1 cellular context compared by ENCODE assay signal in the genomic region with DNA sequence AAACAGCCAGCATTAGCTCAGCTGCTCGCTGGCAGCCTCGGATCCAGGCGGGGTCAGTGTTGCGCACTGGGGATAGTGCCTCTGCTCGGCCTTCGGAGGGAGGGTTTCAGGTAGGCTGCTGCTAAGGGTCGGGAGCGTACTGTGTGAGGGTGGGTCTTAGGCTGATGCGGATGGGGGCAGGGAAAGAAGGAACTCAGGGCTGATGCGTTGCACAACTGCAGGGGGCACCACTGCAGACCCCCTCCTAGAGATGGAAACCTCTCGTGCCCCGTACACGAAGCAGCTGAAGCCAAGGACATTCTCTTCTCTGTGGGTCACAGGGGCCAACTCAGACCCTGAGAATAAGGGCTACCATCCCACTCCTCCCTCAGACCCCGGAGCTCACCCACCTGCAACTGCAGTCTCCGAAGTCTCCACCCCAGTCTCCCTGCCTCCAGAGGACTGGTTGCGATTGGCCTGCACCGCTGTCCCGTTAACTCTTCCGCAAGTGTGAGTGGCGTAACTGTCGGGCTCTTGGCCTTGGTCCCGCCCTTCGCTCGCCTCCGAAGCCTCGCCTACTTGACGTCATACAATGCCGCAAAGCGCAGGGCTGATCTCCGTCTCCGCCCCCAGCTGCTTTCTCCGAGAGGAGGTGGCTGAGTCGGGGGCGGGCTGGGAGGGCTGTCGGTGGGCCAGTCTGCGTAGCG.
A peak's percentile ranks its signal among the peaks of the same experiment; 100 is the strongest.
TF ChIP-seq lines count a peak whose summit lies in the region.

A gene with protein sequence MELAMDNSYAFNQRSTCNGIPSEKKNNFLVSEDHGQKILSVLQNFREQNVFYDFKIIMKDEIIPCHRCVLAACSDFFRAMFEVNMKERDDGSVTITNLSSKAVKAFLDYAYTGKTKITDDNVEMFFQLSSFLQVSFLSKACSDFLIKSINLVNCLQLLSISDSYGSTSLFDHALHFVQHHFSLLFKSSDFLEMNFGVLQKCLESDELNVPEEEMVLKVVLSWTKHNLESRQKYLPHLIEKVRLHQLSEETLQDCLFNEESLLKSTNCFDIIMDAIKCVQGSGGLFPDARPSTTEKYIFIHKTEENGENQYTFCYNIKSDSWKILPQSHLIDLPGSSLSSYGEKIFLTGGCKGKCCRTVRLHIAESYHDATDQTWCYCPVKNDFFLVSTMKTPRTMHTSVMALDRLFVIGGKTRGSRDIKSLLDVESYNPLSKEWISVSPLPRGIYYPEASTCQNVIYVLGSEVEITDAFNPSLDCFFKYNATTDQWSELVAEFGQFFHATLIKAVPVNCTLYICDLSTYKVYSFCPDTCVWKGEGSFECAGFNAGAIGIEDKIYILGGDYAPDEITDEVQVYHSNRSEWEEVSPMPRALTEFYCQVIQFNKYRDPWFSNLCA (minus strand): TSS at position 425 of the 686 bp plus-strand sequence. CDS start 18,250 bp downstream, outside the sequence.

TF ChIP-seq in K562, 482 proteins besides CTCF, POLR2A, EP300 and RAD21 (continued from another document and continues in another):
- peak; percentile 42; the same call in 1 of the 2 replicates for TF ChIP-seq NKRF (IDR thresholded peaks at IDR 0.05; ENCODE audit: borderline replicate concordance)
- TF ChIP-seq, protein P1, sequence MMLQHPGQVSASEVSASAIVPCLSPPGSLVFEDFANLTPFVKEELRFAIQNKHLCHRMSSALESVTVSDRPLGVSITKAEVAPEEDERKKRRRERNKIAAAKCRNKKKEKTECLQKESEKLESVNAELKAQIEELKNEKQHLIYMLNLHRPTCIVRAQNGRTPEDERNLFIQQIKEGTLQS (IDR thresholded peaks at IDR 0.05), result peak; percentile 41
- TF ChIP-seq, protein P1 (CRISPR knock-in tag; conservative IDR thresholded peaks at IDR 0.05), result no peak
- no peak for TF ChIP-seq BRCA1 (IDR thresholded peaks at IDR 0.05)
- no peak for TF ChIP-seq BRCA1 (CRISPR knock-in tag; IDR thresholded peaks at IDR 0.05)
- TF ChIP-seq ZNF239 (CRISPR knock-in tag; IDR thresholded peaks at IDR 0.05), result no peak
- TF ChIP-seq MED1 (CRISPR knock-in tag; IDR thresholded peaks at IDR 0.05; ENCODE audit: borderline replicate concordance), result no peak
- TF ChIP-seq ZNF23 (CRISPR knock-in tag; IDR thresholded peaks at IDR 0.05), result no peak
- TF ChIP-seq, protein P2, sequence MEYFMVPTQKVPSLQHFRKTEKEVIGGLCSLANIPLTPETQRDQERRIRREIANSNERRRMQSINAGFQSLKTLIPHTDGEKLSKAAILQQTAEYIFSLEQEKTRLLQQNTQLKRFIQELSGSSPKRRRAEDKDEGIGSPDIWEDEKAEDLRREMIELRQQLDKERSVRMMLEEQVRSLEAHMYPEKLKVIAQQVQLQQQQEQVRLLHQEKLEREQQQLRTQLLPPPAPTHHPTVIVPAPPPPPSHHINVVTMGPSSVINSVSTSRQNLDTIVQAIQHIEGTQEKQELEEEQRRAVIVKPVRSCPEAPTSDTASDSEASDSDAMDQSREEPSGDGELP (CRISPR knock-in tag; IDR thresholded peaks at IDR 0.05; ENCODE audit: borderline replicate concordance), result peak; percentile 86
- peak; percentile 53; the same call in 1 of the 2 replicates for TF ChIP-seq ZEB2 (IDR thresholded peaks at IDR 0.05)
- TF ChIP-seq WHSC1 (IDR thresholded peaks at IDR 0.05; ENCODE audit: low read length), result no peak
- peak; percentile 58; the same call in 1 of the 2 replicates for TF ChIP-seq PHF8 (IDR thresholded peaks at IDR 0.05; ENCODE audit: borderline replicate concordance, low read length)
- TF ChIP-seq TCF15 (CRISPR knock-in tag; IDR thresholded peaks at IDR 0.05), result no peak
- TF ChIP-seq EWSR1 (IDR thresholded peaks at IDR 0.05; ENCODE audit: borderline replicate concordance, low read depth, partially characterized antibody), result no peak
- TF ChIP-seq TEAD4 (IDR thresholded peaks at IDR 0.05; ENCODE audit: low read length), result no peak; the same call in 1 of the 2 replicates
- no peak for TF ChIP-seq TEAD4 (CRISPR knock-in tag; IDR thresholded peaks at IDR 0.05; ENCODE audit: borderline replicate concordance)
- TF ChIP-seq PKNOX1 (IDR thresholded peaks at IDR 0.05), result peak; percentile 99
- TF ChIP-seq TGIF2 (CRISPR knock-in tag; IDR thresholded peaks at IDR 0.05), result no peak
- peak; percentile 62; the same call in 1 of the 2 replicates for TF ChIP-seq MTA1 (IDR thresholded peaks at IDR 0.05; ENCODE audit: borderline replicate concordance)
- TF ChIP-seq NBN (IDR thresholded peaks at IDR 0.05; ENCODE audit: low read depth), result peak; percentile 85
- TF ChIP-seq MYC (IDR thresholded peaks at IDR 0.05; ENCODE audit: low read depth, low read length), result peak; percentile 16; the same call in 1 of the 2 replicates
- no peak for TF ChIP-seq MYC (CRISPR knock-in tag; IDR thresholded peaks at IDR 0.05; ENCODE audit: borderline replicate concordance, low read depth)
- no peak for TF ChIP-seq ZNF766 (CRISPR knock-in tag; conservative IDR thresholded peaks at IDR 0.05)
- TF ChIP-seq FOS (IDR thresholded peaks at IDR 0.05; ENCODE audit: extremely low read depth, insufficient read length), result peak; percentile 84
- no peak for TF ChIP-seq STAT5B (CRISPR knock-in tag; IDR thresholded peaks at IDR 0.05)
- TF ChIP-seq, protein P3, sequence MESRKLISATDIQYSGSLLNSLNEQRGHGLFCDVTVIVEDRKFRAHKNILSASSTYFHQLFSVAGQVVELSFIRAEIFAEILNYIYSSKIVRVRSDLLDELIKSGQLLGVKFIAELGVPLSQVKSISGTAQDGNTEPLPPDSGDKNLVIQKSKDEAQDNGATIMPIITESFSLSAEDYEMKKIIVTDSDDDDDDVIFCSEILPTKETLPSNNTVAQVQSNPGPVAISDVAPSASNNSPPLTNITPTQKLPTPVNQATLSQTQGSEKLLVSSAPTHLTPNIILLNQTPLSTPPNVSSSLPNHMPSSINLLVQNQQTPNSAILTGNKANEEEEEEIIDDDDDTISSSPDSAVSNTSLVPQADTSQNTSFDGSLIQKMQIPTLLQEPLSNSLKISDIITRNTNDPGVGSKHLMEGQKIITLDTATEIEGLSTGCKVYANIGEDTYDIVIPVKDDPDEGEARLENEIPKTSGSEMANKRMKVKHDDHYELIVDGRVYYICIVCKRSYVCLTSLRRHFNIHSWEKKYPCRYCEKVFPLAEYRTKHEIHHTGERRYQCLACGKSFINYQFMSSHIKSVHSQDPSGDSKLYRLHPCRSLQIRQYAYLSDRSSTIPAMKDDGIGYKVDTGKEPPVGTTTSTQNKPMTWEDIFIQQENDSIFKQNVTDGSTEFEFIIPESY (CRISPR knock-in tag; IDR thresholded peaks at IDR 0.05), result peak; percentile 10; the same call in 1 of the 2 replicates
- no peak for TF ChIP-seq NCOR1 (IDR thresholded peaks at IDR 0.05)
- TF ChIP-seq MTA3 (IDR thresholded peaks at IDR 0.05; ENCODE audit: borderline replicate concordance), result peak; percentile 67; the same call in 1 of the 2 replicates
- no peak; the same call in 1 of the 2 replicates for TF ChIP-seq RBFOX2 (IDR thresholded peaks at IDR 0.05; ENCODE audit: low read depth, low read length)
- TF ChIP-seq, protein P4, sequence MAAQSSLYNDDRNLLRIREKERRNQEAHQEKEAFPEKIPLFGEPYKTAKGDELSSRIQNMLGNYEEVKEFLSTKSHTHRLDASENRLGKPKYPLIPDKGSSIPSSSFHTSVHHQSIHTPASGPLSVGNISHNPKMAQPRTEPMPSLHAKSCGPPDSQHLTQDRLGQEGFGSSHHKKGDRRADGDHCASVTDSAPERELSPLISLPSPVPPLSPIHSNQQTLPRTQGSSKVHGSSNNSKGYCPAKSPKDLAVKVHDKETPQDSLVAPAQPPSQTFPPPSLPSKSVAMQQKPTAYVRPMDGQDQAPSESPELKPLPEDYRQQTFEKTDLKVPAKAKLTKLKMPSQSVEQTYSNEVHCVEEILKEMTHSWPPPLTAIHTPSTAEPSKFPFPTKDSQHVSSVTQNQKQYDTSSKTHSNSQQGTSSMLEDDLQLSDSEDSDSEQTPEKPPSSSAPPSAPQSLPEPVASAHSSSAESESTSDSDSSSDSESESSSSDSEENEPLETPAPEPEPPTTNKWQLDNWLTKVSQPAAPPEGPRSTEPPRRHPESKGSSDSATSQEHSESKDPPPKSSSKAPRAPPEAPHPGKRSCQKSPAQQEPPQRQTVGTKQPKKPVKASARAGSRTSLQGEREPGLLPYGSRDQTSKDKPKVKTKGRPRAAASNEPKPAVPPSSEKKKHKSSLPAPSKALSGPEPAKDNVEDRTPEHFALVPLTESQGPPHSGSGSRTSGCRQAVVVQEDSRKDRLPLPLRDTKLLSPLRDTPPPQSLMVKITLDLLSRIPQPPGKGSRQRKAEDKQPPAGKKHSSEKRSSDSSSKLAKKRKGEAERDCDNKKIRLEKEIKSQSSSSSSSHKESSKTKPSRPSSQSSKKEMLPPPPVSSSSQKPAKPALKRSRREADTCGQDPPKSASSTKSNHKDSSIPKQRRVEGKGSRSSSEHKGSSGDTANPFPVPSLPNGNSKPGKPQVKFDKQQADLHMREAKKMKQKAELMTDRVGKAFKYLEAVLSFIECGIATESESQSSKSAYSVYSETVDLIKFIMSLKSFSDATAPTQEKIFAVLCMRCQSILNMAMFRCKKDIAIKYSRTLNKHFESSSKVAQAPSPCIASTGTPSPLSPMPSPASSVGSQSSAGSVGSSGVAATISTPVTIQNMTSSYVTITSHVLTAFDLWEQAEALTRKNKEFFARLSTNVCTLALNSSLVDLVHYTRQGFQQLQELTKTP (IDR thresholded peaks at IDR 0.05; ENCODE audit: low read depth in 1 of 2, partially characterized antibody in 2 of 2), result peak in 1 of 2 experiments; percentile 51
- no peak for TF ChIP-seq BRF1 (IDR thresholded peaks at IDR 0.05; ENCODE audit: borderline replicate concordance, extremely low read depth, insufficient read length)
- TF ChIP-seq RBM25 (IDR thresholded peaks at IDR 0.05; ENCODE audit: low read depth, low read length, severe bottlenecking), result peak; percentile 29
- peak in 1 of 2 experiments; percentile 52; a peak in 1 of 4 replicates for TF ChIP-seq SRF (CRISPR knock-in tag; IDR thresholded peaks at IDR 0.05)
- TF ChIP-seq HNRNPLL (IDR thresholded peaks at IDR 0.05; ENCODE audit: low read depth, low read length, poor library complexity, severe bottlenecking), result peak; percentile 83
- 0 out of 2 replicates have a peak, but pooled peaks have one; percentile 56 for TF ChIP-seq E2F3 (CRISPR knock-in tag; IDR thresholded peaks at IDR 0.05)
- no peak for TF ChIP-seq MCM5 (IDR thresholded peaks at IDR 0.05; ENCODE audit: low read depth)
- peak in 1 of 2 experiments; percentile 63; a peak in 1 of 3 replicates for TF ChIP-seq CBX3 (IDR thresholded peaks at IDR 0.05; ENCODE audit: borderline replicate concordance in 1 of 2, low read length in 2 of 2)
- TF ChIP-seq ZNF408 (CRISPR knock-in tag; IDR thresholded peaks at IDR 0.05; ENCODE audit: low read depth), result no peak
- TF ChIP-seq NFYB (IDR thresholded peaks at IDR 0.05; ENCODE audit: extremely low read depth, insufficient read length), result peak; percentile 70
- TF ChIP-seq SRSF3 (IDR thresholded peaks at IDR 0.05; ENCODE audit: insufficient read depth, low read length), result no peak
- no peak for TF ChIP-seq ARHGAP35 (IDR thresholded peaks at IDR 0.05; ENCODE audit: partially characterized antibody)
- peak; percentile 57 for TF ChIP-seq ARID1B (IDR thresholded peaks at IDR 0.05)
- peak; percentile 52; the same call in 1 of the 2 replicates for TF ChIP-seq SP1 (CRISPR knock-in tag; IDR thresholded peaks at IDR 0.05)
- peak; percentile 71 for TF ChIP-seq SP2 (IDR thresholded peaks at IDR 0.05; ENCODE audit: extremely low read depth, low read depth, low read length, poor library complexity, severe bottlenecking)
- no peak for TF ChIP-seq NFRKB (IDR thresholded peaks at IDR 0.05; ENCODE audit: low read depth)
- no peak for TF ChIP-seq IRF1 (CRISPR knock-in tag; IDR thresholded peaks at IDR 0.05; ENCODE audit: borderline replicate concordance)
